Comparison of ENCODE assay signal across 8 cellular contexts in genomic region chr1:230176871-230177411, GRCh38.
DNase-seq lines count a peak whose midpoint lies in the region; ATAC-seq and TF ChIP-seq lines count a peak whose summit lies in the region.

No MANE protein-coding gene starts in this region.

- no peak overlapping the region for H3K27ac Mint-ChIP-seq in endodermal cell
- H3K27ac Mint-ChIP-seq in natural killer cell treated with Interleukin-12 subunit alpha and Interleukin-12 subunit beta and Interleukin-15 and Interleukin-18, amount 100 ng/mL, for 72 hours: peak overlapping the region; percentile 43 to 50

- H3K4me1 ChIP-seq in BE2C (peaks cover 27% of the 10 kb centered on the region), endodermal cell (ENCODE audit: control insufficient read depth, insufficient read depth, low read length) (no peaks in the 10 kb centered on the region)

- H3K27me3 Mint-ChIP-seq in endodermal cell (ENCODE audit: insufficient read depth): no peaks in the 10 kb centered on the region
- H3K27me3 Mint-ChIP-seq in natural killer cell treated with Interleukin-12 subunit alpha and Interleukin-12 subunit beta and Interleukin-15 and Interleukin-18, amount 100 ng/mL, for 72 hours: no peaks in the 10 kb centered on the region

- H3K4me3 ChIP-seq in BE2C (ENCODE audit: low read depth, low read length): peak overlapping the region; percentile 59
- no peak overlapping the region for H3K4me3 ChIP-seq in endodermal cell (ENCODE audit: low read length)

- H3K27me3 ChIP-seq in BE2C: no peaks in the 10 kb centered on the region
- no peaks in the 10 kb centered on the region for H3K27me3 ChIP-seq in endodermal cell (ENCODE audit: control insufficient read depth, insufficient read depth, low read length, poor library complexity, severe bottlenecking)

- no peaks in the 10 kb centered on the region for H3K9me3 Mint-ChIP-seq in endodermal cell
- H3K9me3 Mint-ChIP-seq in natural killer cell treated with Interleukin-12 subunit alpha and Interleukin-12 subunit beta and Interleukin-15 and Interleukin-18, amount 100 ng/mL, for 72 hours: no peaks in the 10 kb centered on the region

- H3K4me1 Mint-ChIP-seq in endodermal cell: peaks cover 20% of the 10 kb centered on the region
- H3K4me1 Mint-ChIP-seq in natural killer cell treated with Interleukin-12 subunit alpha and Interleukin-12 subunit beta and Interleukin-15 and Interleukin-18, amount 100 ng/mL, for 72 hours (ENCODE audit: low read depth in 2 of 2): peaks cover 30 to 45% of the 10 kb centered on the region in 2 donors

- TF ChIP-seq CTCF in BE2C (IDR thresholded peaks at IDR 0.05; ENCODE audit: low read depth, low read length) (peak; percentile 24; the same call in 1 of the 2 replicates), endodermal cell (conservative IDR thresholded peaks at IDR 0.05) (no peak)

- H3K9me3 ChIP-seq in BE2C (no peaks in the 10 kb centered on the region), endodermal cell (ENCODE audit: control insufficient read depth, low read length) (no peaks in the 10 kb centered on the region)

- H3K27ac ChIP-seq in endodermal cell (ENCODE audit: low read depth, low read length): no peak overlapping the region

- no peak overlapping the region for H3K9ac ChIP-seq in endodermal cell (ENCODE audit: extremely low read depth, low read length, poor library complexity, severe bottlenecking)

- DNase-seq in BE2C (peak; percentile 93), NCI-H510A (lab: John Stamatoyannopoulos, UW) (peak; percentile 50), endodermal cell (peak; percentile 40), NCI-H1105 (lab: John Stamatoyannopoulos, UW) (no peak), HK-2 (ENCODE audit: unreplicated experiment) (no peak)
- peak; percentile 66 for DNase-seq in natural killer cell treated with Interleukin-12 subunit alpha and Interleukin-12 subunit beta and Interleukin-15 and Interleukin-18, amount 100 ng/mL, for 72 hours (ENCODE audit: low spot score)

- WGBS in endodermal cell (ENCODE audit: insufficient coverage in 1 of 2, insufficient read length in 1 of 2), 2 experiments: 86 to 87% methylated on average over 13 to 17 of the region's 17 CpGs

- H3K36me3 Mint-ChIP-seq in endodermal cell (ENCODE audit: low read depth): peaks cover 15% of the 10 kb centered on the region
- peaks cover 6% of the 10 kb centered on the region for H3K36me3 Mint-ChIP-seq in natural killer cell treated with Interleukin-12 subunit alpha and Interleukin-12 subunit beta and Interleukin-15 and Interleukin-18, amount 100 ng/mL, for 72 hours

- peaks cover 7% of the 10 kb centered on the region; the same call in 1 of the 2 replicates for H3K36me3 ChIP-seq in BE2C
- peaks cover 3% of the 10 kb centered on the region for H3K36me3 ChIP-seq in endodermal cell (ENCODE audit: control insufficient read depth, insufficient read depth, low read length)

- ATAC-seq in natural killer cell treated with Interleukin-12 subunit alpha and Interleukin-12 subunit beta and Interleukin-15 and Interleukin-18, amount 100 ng/mL, for 72 hours: peak; percentile 80 to 85
- no peak for ATAC-seq in GM18517 (IDR thresholded peaks at IDR 0.05; ENCODE audit: unreplicated experiment)
- ATAC-seq in HG02678 (IDR thresholded peaks at IDR 0.05; ENCODE audit: unreplicated experiment): no peak

- no peak overlapping the region for H3K4me3 Mint-ChIP-seq in endodermal cell
- peak overlapping the region; percentile 36 for H3K4me3 Mint-ChIP-seq in natural killer cell treated with Interleukin-12 subunit alpha and Interleukin-12 subunit beta and Interleukin-15 and Interleukin-18, amount 100 ng/mL, for 72 hours

Comparison
In these comparisons a context has a peak if more than half of its experiments do, and no peak if none do; other contexts are left out.
1. DNase-seq: peak in BE2C (single experiment), NCI-H510A (single experiment), endodermal cell (single experiment) and natural killer cell treated with Interleukin-12 subunit alpha and Interleukin-12 subunit beta and Interleukin-15 and Interleukin-18, amount 100 ng/mL, for 72 hours (single experiment); none in NCI-H1105 (single experiment) and HK-2 (single experiment).
2. ATAC-seq: peak in natural killer cell treated with Interleukin-12 subunit alpha and Interleukin-12 subunit beta and Interleukin-15 and Interleukin-18, amount 100 ng/mL, for 72 hours (2 of 2); none in GM18517 (single experiment) and HG02678 (single experiment).